18 cellular contexts compared by ENCODE assay signal in the genomic region with DNA sequence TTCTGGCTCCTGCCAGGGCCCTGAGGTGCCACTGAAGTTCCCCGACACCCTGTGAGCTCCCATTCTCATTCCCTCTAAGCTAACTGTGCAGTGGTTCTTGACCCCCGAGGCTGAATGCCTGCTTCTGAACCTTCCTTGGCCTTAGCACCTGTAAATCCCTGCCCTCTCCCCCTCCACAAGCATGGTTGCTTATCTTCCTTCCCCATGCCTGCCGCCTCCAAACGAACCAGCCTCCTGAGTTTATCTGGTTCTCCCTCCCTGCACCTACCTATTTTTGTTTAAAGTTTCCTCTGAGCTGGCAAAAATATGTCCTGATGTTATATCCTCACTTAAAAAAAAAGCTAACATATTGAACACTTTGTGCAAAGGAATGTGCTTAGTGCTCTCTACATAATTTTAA. TPM values are rescaled to one million over a fixed set of nuclear protein-coding genes. Genes with fewer than 3 reads are reported as not detected.
A peak's percentile ranks its signal among the peaks of the same experiment; 100 is the strongest.
DNase-seq lines count a peak whose midpoint lies in the region; ATAC-seq and TF ChIP-seq lines count a peak whose summit lies in the region.
"Had no signal": no experiment of that assay in that cellular context is flagged by ENCODE, and none has a peak within 500 bp of the region (broad histone marks: within the 10 kb centered on the region; RNA-seq: fewer than 3 reads in every experiment).

No MANE protein-coding gene starts in this region.

- peaks cover 5% of the 10 kb centered on the region for H3K36me3 ChIP-seq in CD8-positive, alpha-beta T cell (ENCODE audit: insufficient read depth, low read length)
- H3K36me3 ChIP-seq in gastrocnemius medialis: no peaks in the 10 kb centered on the region
- H3K36me3 ChIP-seq in GM23248 (ENCODE audit: low read depth): no peaks in the 10 kb centered on the region
- H3K36me3 ChIP-seq: MG63 had no signal

- H3K9me3 Mint-ChIP-seq in CD8-positive, alpha-beta T cell: no peaks in the 10 kb centered on the region
- H3K9me3 Mint-ChIP-seq in memory B cell: no peaks in the 10 kb centered on the region
- H3K9me3 Mint-ChIP-seq in activated T-cell treated with anti-CD3 and anti-CD28 coated beads, Interleukin-2, amount 50 U/mL, for 4 hours: no peaks in the 10 kb centered on the region
- H3K9me3 Mint-ChIP-seq: CD4-positive, CD25-positive, alpha-beta regulatory T cell had no signal

- TF ChIP-seq CTCF in CD8-positive, alpha-beta T cell (IDR thresholded peaks at IDR 0.05): no peak
- TF ChIP-seq CTCF in RWPE1 (conservative IDR thresholded peaks at IDR 0.05; ENCODE audit: low read depth) (no peak), gastrocnemius medialis (IDR thresholded peaks at IDR 0.05 in 4 of 5, conservative IDR thresholded peaks at IDR 0.05 in 1 of 5) (no peak)

- no peaks in the 10 kb centered on the region for H3K9me3 ChIP-seq in CD8-positive, alpha-beta T cell (ENCODE audit: low read length)
- no peaks in the 10 kb centered on the region for H3K9me3 ChIP-seq in gastrocnemius medialis
- H3K9me3 ChIP-seq in GM23248 (ENCODE audit: low read depth): no peaks in the 10 kb centered on the region
- H3K9me3 ChIP-seq: MG63 had no signal

- CTCF ChIA-PET in CD8-positive, alpha-beta T cell (lab: Charles Lee): interaction anchor here (0.6 to 3.5 kb wide), 3 partner anchors 32 to 147 kb away, joined by 3 to 18 read pairs (median 4); a partner anchor contains a TSS
- CTCF ChIA-PET in RWPE1 (lab: Yijun Ruan, JAX): no interaction called here

- no peak for DNase-seq in CD8-positive, alpha-beta T cell
- DNase-seq in RWPE1 (ENCODE audit: low spot score): no peak
- no peak for DNase-seq in memory B cell (ENCODE audit: low spot score in 2 of 2)
- DNase-seq in gastrocnemius medialis: no peak
- no peak for DNase-seq in GM23248
- DNase-seq in activated T-cell treated with anti-CD3 and anti-CD28 coated beads, Interleukin-2, amount 50 U/mL, for 4 hours: no peak
- no peak for DNase-seq in NCI-H2227 treated with DMSO at 0.1 percent for 48 hours (lab: John Stamatoyannopoulos, UW)
- DNase-seq: CD4-positive, CD25-positive, alpha-beta regulatory T cell; COR-L47; GOT3; KBM-7; MG63; NCI-H2029; NCI-H526 treated with DMSO at 0.1 percent for 48 hours; SHP77 treated with DMSO at 0.1 percent for 48 hours had no signal

- POLR2A ChIA-PET in CD8-positive, alpha-beta T cell (lab: Charles Lee): no interaction called here
- POLR2A ChIA-PET in RWPE1 (lab: Yijun Ruan, JAX; ENCODE audit: low non-redundant PET): no interaction called here

- peak overlapping the region; percentile 12 for H3K27ac Mint-ChIP-seq in CD8-positive, alpha-beta T cell
- peak overlapping the region; percentile 40 for H3K27ac Mint-ChIP-seq in memory B cell

- no peak for TF ChIP-seq POLR2A in gastrocnemius medialis (IDR thresholded peaks at IDR 0.05)

- H3K27ac ChIP-seq in CD8-positive, alpha-beta T cell (ENCODE audit: low read depth, low read length): no peak overlapping the region
- peak overlapping the region; percentile 83 for H3K27ac ChIP-seq in RWPE1
- H3K27ac ChIP-seq in gastrocnemius medialis: peak overlapping the region; percentile 77 to 93 (median 86)
- H3K27ac ChIP-seq in GM23248: no peak overlapping the region

- no peaks in the 10 kb centered on the region for H3K4me1 ChIP-seq in CD8-positive, alpha-beta T cell (ENCODE audit: insufficient read depth, low read length)
- H3K4me1 ChIP-seq in gastrocnemius medialis (peaks cover 55 to 66% of the 10 kb centered on the region in 2 donors), GM23248 (ENCODE audit: insufficient read depth) (peaks cover 15% of the 10 kb centered on the region)

- H3K9me2 ChIP-seq in GM23248 (ENCODE audit: insufficient read depth): no peaks in the 10 kb centered on the region

- H3K79me2 ChIP-seq in GM23248 (ENCODE audit: insufficient read depth): no peaks in the 10 kb centered on the region

- no peak overlapping the region for H3K4me2 ChIP-seq in GM23248 (ENCODE audit: unreplicated experiment)

- H3K4me1 Mint-ChIP-seq in CD8-positive, alpha-beta T cell (ENCODE audit: low read depth): peaks cover 4% of the 10 kb centered on the region
- peaks cover 35% of the 10 kb centered on the region for H3K4me1 Mint-ChIP-seq in memory B cell
- H3K4me1 Mint-ChIP-seq in activated T-cell treated with anti-CD3 and anti-CD28 coated beads, Interleukin-2, amount 50 U/mL, for 4 hours (ENCODE audit: low read depth): no peaks in the 10 kb centered on the region

- WGBS in GM23248 (ENCODE audit: low coverage in 1 of 2, low lambda C conversion rate in 2 of 2, missing lambda C conversion rate in 2 of 2), 2 experiments: 86 to 90% methylated on average over 4 of the region's 4 CpGs

- intact Hi-C loops in CD8-positive, alpha-beta T cell (cut with DNase I, micrococcal nuclease): loop anchor here in 1 of 2 experiments (1.0 kb wide), 1 partner anchor 34 kb away; a partner anchor contains a TSS
- intact Hi-C loops in gastrocnemius medialis (cut with DNase I; ENCODE audit: low total_unique reads): no loop called here

- ATAC-seq in CD8-positive, alpha-beta T cell: no peak
- ATAC-seq in memory B cell (ENCODE audit: low read depth) (no peak), gastrocnemius medialis (no peak), HG03175 (IDR thresholded peaks at IDR 0.05; ENCODE audit: unreplicated experiment) (no peak)
- no peak for ATAC-seq in activated T-cell treated with anti-CD3 and anti-CD28 coated beads, Interleukin-2, amount 50 U/mL, for 4 hours
- ATAC-seq: HCT116, Panc1 had no signal

- H2AFZ ChIP-seq in GM23248: no peak overlapping the region

- no peaks in the 10 kb centered on the region for H3K27me3 Mint-ChIP-seq in CD8-positive, alpha-beta T cell (ENCODE audit: low read depth)
- no peaks in the 10 kb centered on the region for H3K27me3 Mint-ChIP-seq in memory B cell
- peaks cover 2% of the 10 kb centered on the region for H3K27me3 Mint-ChIP-seq in activated T-cell treated with anti-CD3 and anti-CD28 coated beads, Interleukin-2, amount 50 U/mL, for 4 hours (ENCODE audit: low read depth)
- H3K27me3 Mint-ChIP-seq: CD4-positive, CD25-positive, alpha-beta regulatory T cell had no signal

- in situ Hi-C loops in gastrocnemius medialis (cut with MboI; ENCODE audit: low sequenced_read_pairs in 4 of 4) (no loop called here), GM23248 (cut with MboI) (no loop called here)

- H3K36me3 Mint-ChIP-seq in CD8-positive, alpha-beta T cell: peaks cover 17% of the 10 kb centered on the region
- H3K36me3 Mint-ChIP-seq in memory B cell: peaks cover 22% of the 10 kb centered on the region
- H3K36me3 Mint-ChIP-seq in activated T-cell treated with anti-CD3 and anti-CD28 coated beads, Interleukin-2, amount 50 U/mL, for 4 hours (ENCODE audit: insufficient read depth): peaks cover 14% of the 10 kb centered on the region

- H3K27me3 ChIP-seq in CD8-positive, alpha-beta T cell (ENCODE audit: insufficient read depth, low read length): no peaks in the 10 kb centered on the region
- no peaks in the 10 kb centered on the region for H3K27me3 ChIP-seq in gastrocnemius medialis
- H3K27me3 ChIP-seq in GM23248 (replicated peaks; ENCODE audit: insufficient read depth): no peaks in the 10 kb centered on the region
- H3K27me3 ChIP-seq: MG63 had no signal

- no peak overlapping the region for H3K4me3 ChIP-seq in CD8-positive, alpha-beta T cell (ENCODE audit: low read depth, low read length)
- H3K4me3 ChIP-seq in gastrocnemius medialis: no peak overlapping the region
- no peak overlapping the region for H3K4me3 ChIP-seq in GM23248
- H3K4me3 ChIP-seq: MG63 had no signal

- H3K4me3 Mint-ChIP-seq in CD8-positive, alpha-beta T cell: no peak overlapping the region
- H3K4me3 Mint-ChIP-seq in memory B cell: no peak overlapping the region
- no peak overlapping the region for H3K4me3 Mint-ChIP-seq in activated T-cell treated with anti-CD3 and anti-CD28 coated beads, Interleukin-2, amount 50 U/mL, for 4 hours
- H3K4me3 Mint-ChIP-seq: CD4-positive, CD25-positive, alpha-beta regulatory T cell had no signal

- peaks cover 11% of the 10 kb centered on the region for H3F3A ChIP-seq in GM23248 (ENCODE audit: insufficient read depth)

- H4K20me1 ChIP-seq in GM23248 (ENCODE audit: insufficient read depth): no peaks in the 10 kb centered on the region

- no peak overlapping the region for H3K9ac ChIP-seq in GM23248

RNA-seq across cellular contexts. Expression of a gene that starts 33.9 kb away (rescaled TPM):
- total RNA-seq in CD8-positive, alpha-beta T cell: 10 to 100 TPM; 21.6 to 26.7 TPM
- 10 to 100 TPM; 10.5 to 33.5 (median 25.4) TPM for total RNA-seq in gastrocnemius medialis
- 4.1 and 16.8 TPM in 2 replicates for total RNA-seq in GM23248 (2014; rRNA removed; shearing (Covaris generic))
- 5.9 TPM in 2 replicates for polyA plus RNA-seq in GM23248 (2016; fragmentation: Nextera tagmentation; extraction: Ambion mirVana)
- total RNA-seq in activated T-cell treated with anti-CD3 and anti-CD28 coated beads, Interleukin-2, amount 50 U/mL, for 4 hours: 1 to 10 TPM; 2.6 to 5.4 (median 3.5) TPM

Comparison
In these comparisons a context has a peak if more than half of its experiments do, and no peak if none do; other contexts are left out.
1. H3K27ac ChIP-seq: peak in RWPE1 (single experiment) and gastrocnemius medialis (4 of 4); none in CD8-positive, alpha-beta T cell (single experiment) and GM23248 (single experiment).